In the genomic region with DNA sequence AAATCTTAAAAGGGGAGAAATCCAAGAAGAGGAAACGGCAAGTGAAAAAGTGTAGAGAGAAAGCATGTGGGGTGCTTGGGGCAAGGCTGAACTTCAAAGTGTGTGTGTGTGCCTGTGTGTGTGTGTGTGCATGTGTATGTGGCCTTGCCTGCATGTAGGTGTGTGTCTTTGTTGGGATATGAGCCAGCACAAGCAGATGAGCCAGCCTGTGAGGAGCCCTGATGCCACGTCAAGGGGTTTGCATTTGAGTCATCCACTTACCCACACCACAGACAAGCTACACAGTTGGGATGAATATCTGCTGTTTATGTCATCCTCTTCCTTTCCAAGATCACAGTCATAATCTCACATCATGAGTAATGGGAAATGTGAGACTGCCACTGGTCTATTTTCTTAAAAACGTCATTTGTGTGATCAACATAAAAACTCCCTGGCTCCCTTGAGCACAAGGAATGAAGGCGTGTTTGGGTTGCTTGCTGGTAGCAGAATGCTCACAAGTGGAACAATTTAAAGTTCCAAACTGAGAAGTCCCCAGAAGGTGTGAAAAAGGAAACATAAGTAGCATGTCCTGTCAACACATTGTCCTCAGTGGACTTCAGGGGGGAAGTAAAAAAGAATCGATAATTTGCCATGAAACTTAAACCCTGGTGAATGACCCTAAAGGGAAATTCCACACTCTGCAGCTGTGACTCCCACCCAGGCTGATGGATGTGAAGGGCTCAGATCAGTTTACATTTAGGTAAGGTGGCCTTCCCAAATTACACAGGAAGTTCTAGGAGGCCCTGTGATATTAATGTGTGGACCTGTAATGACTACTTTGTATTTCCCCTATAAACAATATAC, we compare ENCODE assay signal across 8 cellular contexts. TPM values are rescaled to one million over a fixed set of nuclear protein-coding genes. Genes with fewer than 3 reads are reported as not detected.
DNase-seq lines count a peak whose midpoint lies in the region; ATAC-seq, FAIRE-seq and TF ChIP-seq lines count a peak whose summit lies in the region.

No MANE protein-coding gene starts in this region.

- intact Hi-C loops in right cardiac atrium (cut with DNase I): no loop called here

- H3K27ac ChIP-seq in right cardiac atrium (ENCODE audit: low read length): no peak overlapping the region

- no peaks in the 10 kb centered on the region for H3K27me3 ChIP-seq in right cardiac atrium (ENCODE audit: control insufficient read depth, insufficient read depth)

- peak overlapping the region; percentile 43 for H3K4me3 Mint-ChIP-seq in activated T-cell treated with anti-CD3 and anti-CD28 coated beads, Interleukin-2, amount 50 U/mL, for 24 hours

- DNase-seq in AG10803 (ENCODE audit: low read depth) (peak; percentile 99), GM20000 (ENCODE audit: low spot score) (peak; percentile 71), HTR-8/SVneo (ENCODE audit: insufficient read length, low spot score) (peak; percentile 97), right cardiac atrium (peak in 2 of 3 donors; percentile 57 to 66), NCI-H2227 (lab: John Stamatoyannopoulos, UW; ENCODE audit: unreplicated experiment) (no peak), DMS79 treated with DMSO at 0.1 percent for 48 hours (lab: John Stamatoyannopoulos, UW) (no peak)
- peak; percentile 81 for DNase-seq in activated T-cell treated with anti-CD3 and anti-CD28 coated beads, Interleukin-2, amount 50 U/mL, for 24 hours
- peak; percentile 53 for DNase-seq in stimulated activated CD8-positive, alpha-beta memory T cell treated with anti-CD3 and anti-CD28 coated beads, Interleukin-12 subunit alpha, Interleukin-12 subunit beta, amount 100 ng/mL, for 24 hours (ENCODE audit: extremely low read depth)

- H3K27me3 Mint-ChIP-seq in activated T-cell treated with anti-CD3 and anti-CD28 coated beads, Interleukin-2, amount 50 U/mL, for 24 hours: peaks cover 5% of the 10 kb centered on the region

- H3K4me3 ChIP-seq in AG10803 (ENCODE audit: low read length): no peak overlapping the region
- H3K4me3 ChIP-seq in right cardiac atrium (ENCODE audit: low read length): no peak overlapping the region

- WGBS in right cardiac atrium: 47% methylated on average over 5 of the region's 5 CpGs

- peak; percentile 85 to 96 for ATAC-seq in right cardiac atrium

- H3K36me3 Mint-ChIP-seq in activated T-cell treated with anti-CD3 and anti-CD28 coated beads, Interleukin-2, amount 50 U/mL, for 24 hours (ENCODE audit: low read depth): no peaks in the 10 kb centered on the region

- no peaks in the 10 kb centered on the region for H3K9me3 Mint-ChIP-seq in activated T-cell treated with anti-CD3 and anti-CD28 coated beads, Interleukin-2, amount 50 U/mL, for 24 hours

- FAIRE-seq in HTR-8/SVneo (lab: Jason Lieb, UNC): peak; percentile 92

- H3K27ac Mint-ChIP-seq in activated T-cell treated with anti-CD3 and anti-CD28 coated beads, Interleukin-2, amount 50 U/mL, for 24 hours: peak overlapping the region; percentile 96

- H3K9me3 ChIP-seq in right cardiac atrium (ENCODE audit: control insufficient read depth, low read length): no peaks in the 10 kb centered on the region

- peaks cover 48% of the 10 kb centered on the region for H3K4me1 Mint-ChIP-seq in activated T-cell treated with anti-CD3 and anti-CD28 coated beads, Interleukin-2, amount 50 U/mL, for 24 hours (ENCODE audit: low read depth)

- H3K4me1 ChIP-seq in right cardiac atrium (ENCODE audit: control insufficient read depth, insufficient read depth, low read length): no peaks in the 10 kb centered on the region

- TF ChIP-seq CTCF in AG10803 (conservative IDR thresholded peaks at IDR 0.05; ENCODE audit: low read length) (no peak), GM20000 (IDR thresholded peaks at IDR 0.05; ENCODE audit: extremely low read depth, missing control alignments) (no peak)

RNA-seq across cellular contexts. Expression of gene KCTD19, which starts 14.7 kb away (rescaled TPM):
- total RNA-seq in right cardiac atrium: under 1 TPM in 1 of 4 donors, not detected in 3; 0.06 TPM
- 0.07 TPM for polyA plus RNA-seq in right cardiac atrium

RNA-seq across cellular contexts. Expression of gene LRRC36, which starts 14.8 kb away (rescaled TPM):
- under 1 TPM; 0.11 to 0.42 (median 0.29) TPM for total RNA-seq in right cardiac atrium
- 0.36 TPM for polyA plus RNA-seq in right cardiac atrium

RNA-seq across cellular contexts. Expression of gene PLEKHG4, which starts 32.5 kb away (rescaled TPM):
- 1 to 10 TPM; 2.2 to 2.8 (median 2.5) TPM for total RNA-seq in right cardiac atrium
- 2.2 TPM for polyA plus RNA-seq in right cardiac atrium

Comparison
In these comparisons a context has a peak if more than half of its experiments do, and no peak if none do; other contexts are left out.
1. DNase-seq: peak in AG10803 (single experiment), GM20000 (single experiment), HTR-8/SVneo (single experiment), activated T-cell treated with anti-CD3 and anti-CD28 coated beads, Interleukin-2, amount 50 U/mL, for 24 hours (single experiment), right cardiac atrium (2 of 3) and stimulated activated CD8-positive, alpha-beta memory T cell treated with anti-CD3 and anti-CD28 coated beads, Interleukin-12 subunit alpha, Interleukin-12 subunit beta, amount 100 ng/mL, for 24 hours (single experiment); none in NCI-H2227 (single experiment) and DMS79 treated with DMSO at 0.1 percent for 48 hours (single experiment).